17 cellular contexts compared by ENCODE assay signal in the genomic region with DNA sequence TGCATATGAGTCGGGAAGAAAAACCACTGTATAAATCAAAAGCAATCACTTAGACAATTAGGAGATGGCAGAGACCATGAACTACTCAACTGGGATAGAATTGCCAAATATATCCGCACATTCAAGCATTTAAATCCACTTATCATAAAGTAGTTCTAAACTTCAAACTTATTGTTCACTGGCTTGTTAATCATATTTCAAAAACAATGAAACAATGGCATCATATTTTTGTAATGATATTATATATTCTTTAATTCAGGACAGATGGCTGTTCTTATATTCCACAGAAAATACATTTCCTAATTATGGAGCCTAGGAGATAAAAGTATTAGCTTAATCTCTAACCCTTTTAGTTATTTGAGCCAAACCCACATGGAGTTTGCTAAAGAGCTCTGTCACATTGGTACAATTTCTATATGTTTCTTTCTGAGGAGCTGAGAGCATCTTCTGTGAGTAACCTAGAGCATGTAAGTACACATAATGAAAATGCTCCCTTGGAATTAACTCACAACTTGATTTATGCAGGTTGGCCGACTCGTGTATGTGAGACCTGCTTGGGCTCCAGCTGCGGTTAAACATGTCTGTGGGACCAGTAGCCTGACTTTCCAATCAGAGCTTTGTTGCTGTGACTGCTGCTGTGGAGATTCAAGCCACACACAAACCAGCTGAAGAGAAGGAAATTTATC.
DNase-seq lines count a peak whose midpoint lies in the region; ATAC-seq and TF ChIP-seq lines count a peak whose summit lies in the region.
"Had no signal": no experiment of that assay in that cellular context is flagged by ENCODE, and none has a peak within 500 bp of the region (broad histone marks: within the 10 kb centered on the region; RNA-seq: fewer than 3 reads in every experiment).

No MANE protein-coding gene starts in this region.

- H2AFZ ChIP-seq in neural cell (ENCODE audit: low read depth, low read length) = no peak overlapping the region
- H2AFZ ChIP-seq: GM23248 had no signal

- H3K9ac ChIP-seq in neural cell (ENCODE audit: low read length) = no peak overlapping the region
- H3K9ac ChIP-seq: GM23248 had no signal

- no peaks in the 10 kb centered on the region for H3K9me3 ChIP-seq in body of pancreas
- H3K9me3 ChIP-seq in neural cell (ENCODE audit: low read length) = no peaks in the 10 kb centered on the region
- H3K9me3 ChIP-seq: Caco-2 had no signal

- WGBS in body of pancreas, 2 donors = 51 to 59% methylated on average over 5 of the region's 5 CpGs

- H3K4me1 ChIP-seq in body of pancreas = peaks cover 3% of the 10 kb centered on the region
- H3K4me1 ChIP-seq: Caco-2 had no signal

- DNase-seq in NCI-H510A treated with DMSO at 0.1 percent for 48 hours (lab: John Stamatoyannopoulos, UW) = peak; percentile 91
- DNase-seq in NCI-H510A (lab: John Stamatoyannopoulos, UW) = no peak
- DNase-seq in NCI-H2227 (lab: John Stamatoyannopoulos, UW; ENCODE audit: unreplicated experiment) = peak; percentile 28
- DNase-seq in body of pancreas = peak in 1 of 4 donors; percentile 18
- DNase-seq in LoVo (ENCODE audit: low spot score) = no peak
- DNase-seq in stimulated activated CD8-positive, alpha-beta memory T cell treated with anti-CD3 and anti-CD28 coated beads, Interleukin-4, amount 100 ng/mL, for 48 hours = no peak
- DNase-seq in KBM-7 = no peak
- DNase-seq: C1 segment of cervical spinal cord, Caco-2, DND-41, GDM1, GM23248, KG1, NCI-H1092 treated with DMSO at 0.1 percent for 48 hours, NCI-H1694 treated with DMSO at 0.1 percent for 48 hours, T-helper 2 cell had no signal

- peak; percentile 38 for ATAC-seq in body of pancreas

- no peaks in the 10 kb centered on the region for H3F3A ChIP-seq in neural cell (ENCODE audit: insufficient read depth, low read length, poor library complexity, severe bottlenecking)

- intact Hi-C loops in body of pancreas (cut with DNase I) = no loop called here

- H3K36me3 ChIP-seq in body of pancreas (replicated peaks in 1 of 2; ENCODE audit: insufficient read depth in 1 of 2, low read depth in 2 of 2) = no peaks in the 10 kb centered on the region
- H3K36me3 ChIP-seq in neural cell (ENCODE audit: insufficient read depth, low read length) = no peaks in the 10 kb centered on the region

- TF ChIP-seq CTCF in body of pancreas (IDR thresholded peaks at IDR 0.05) (no peak), neural cell (IDR thresholded peaks at IDR 0.05; ENCODE audit: poor library complexity, severe bottlenecking) (no peak)

- no peaks in the 10 kb centered on the region for H4K20me1 ChIP-seq in neural cell (ENCODE audit: insufficient read depth)

- in situ Hi-C loops in KBM-7 (cut with MboI; ENCODE audit: low pct_unique_long_range_greater_than_20kb, low sequenced_read_pairs) = no loop called here

- no peak overlapping the region for H3K4me2 ChIP-seq in neural cell (ENCODE audit: low read length)

- H3K4me3 ChIP-seq in body of pancreas = no peak overlapping the region
- no peak overlapping the region for H3K4me3 ChIP-seq in neural cell (ENCODE audit: low read length)
- H3K4me3 ChIP-seq: GM23248 had no signal

- no peak for TF ChIP-seq EP300 in neural cell (conservative IDR thresholded peaks at IDR 0.05; ENCODE audit: poor library complexity, severe bottlenecking)

- no peak overlapping the region for H3K27ac ChIP-seq in body of pancreas
- peak overlapping the region; percentile 20 for H3K27ac ChIP-seq in neural cell (ENCODE audit: low read length)
- H3K27ac ChIP-seq: GM23248 had no signal

- no peak for TF ChIP-seq POLR2A in body of pancreas (IDR thresholded peaks at IDR 0.05)

- H3K79me2 ChIP-seq in neural cell (replicated peaks; ENCODE audit: insufficient read depth, low read length) = no peaks in the 10 kb centered on the region

- H3K9me2 ChIP-seq in neural cell (ENCODE audit: insufficient read depth, low read length) = no peaks in the 10 kb centered on the region

- no peak for TF ChIP-seq RAD21 in neural cell (conservative IDR thresholded peaks at IDR 0.05)

- H3K27me3 ChIP-seq in body of pancreas (no peaks in the 10 kb centered on the region), neural cell (ENCODE audit: insufficient read depth, low read depth, low read length) (no peaks in the 10 kb centered on the region)

TF ChIP-seq in neural cell, 6 proteins besides CTCF, POLR2A, EP300 and RAD21:
- TF ChIP-seq, protein P1, sequence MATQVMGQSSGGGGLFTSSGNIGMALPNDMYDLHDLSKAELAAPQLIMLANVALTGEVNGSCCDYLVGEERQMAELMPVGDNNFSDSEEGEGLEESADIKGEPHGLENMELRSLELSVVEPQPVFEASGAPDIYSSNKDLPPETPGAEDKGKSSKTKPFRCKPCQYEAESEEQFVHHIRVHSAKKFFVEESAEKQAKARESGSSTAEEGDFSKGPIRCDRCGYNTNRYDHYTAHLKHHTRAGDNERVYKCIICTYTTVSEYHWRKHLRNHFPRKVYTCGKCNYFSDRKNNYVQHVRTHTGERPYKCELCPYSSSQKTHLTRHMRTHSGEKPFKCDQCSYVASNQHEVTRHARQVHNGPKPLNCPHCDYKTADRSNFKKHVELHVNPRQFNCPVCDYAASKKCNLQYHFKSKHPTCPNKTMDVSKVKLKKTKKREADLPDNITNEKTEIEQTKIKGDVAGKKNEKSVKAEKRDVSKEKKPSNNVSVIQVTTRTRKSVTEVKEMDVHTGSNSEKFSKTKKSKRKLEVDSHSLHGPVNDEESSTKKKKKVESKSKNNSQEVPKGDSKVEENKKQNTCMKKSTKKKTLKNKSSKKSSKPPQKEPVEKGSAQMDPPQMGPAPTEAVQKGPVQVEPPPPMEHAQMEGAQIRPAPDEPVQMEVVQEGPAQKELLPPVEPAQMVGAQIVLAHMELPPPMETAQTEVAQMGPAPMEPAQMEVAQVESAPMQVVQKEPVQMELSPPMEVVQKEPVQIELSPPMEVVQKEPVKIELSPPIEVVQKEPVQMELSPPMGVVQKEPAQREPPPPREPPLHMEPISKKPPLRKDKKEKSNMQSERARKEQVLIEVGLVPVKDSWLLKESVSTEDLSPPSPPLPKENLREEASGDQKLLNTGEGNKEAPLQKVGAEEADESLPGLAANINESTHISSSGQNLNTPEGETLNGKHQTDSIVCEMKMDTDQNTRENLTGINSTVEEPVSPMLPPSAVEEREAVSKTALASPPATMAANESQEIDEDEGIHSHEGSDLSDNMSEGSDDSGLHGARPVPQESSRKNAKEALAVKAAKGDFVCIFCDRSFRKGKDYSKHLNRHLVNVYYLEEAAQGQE (IDR thresholded peaks at IDR 0.05; ENCODE audit: borderline replicate concordance) = no peak
- TF ChIP-seq MXI1 (conservative IDR thresholded peaks at IDR 0.05; ENCODE audit: poor library complexity, severe bottlenecking) (no peak), TAF1 (IDR thresholded peaks at IDR 0.05; ENCODE audit: low read depth) (no peak), POLR2AphosphoS5 (IDR thresholded peaks at IDR 0.05) (no peak), SMC3 (conservative IDR thresholded peaks at IDR 0.05; ENCODE audit: poor library complexity) (no peak), EZH2 (IDR thresholded peaks at IDR 0.05; ENCODE audit: borderline replicate concordance, insufficient read depth, low read length, poor library complexity, severe bottlenecking) (no peak)

Comparison
In these comparisons a context has a peak if more than half of its experiments do, and no peak if none do; other contexts are left out.
1. DNase-seq: peak in NCI-H510A treated with DMSO at 0.1 percent for 48 hours (single experiment) and NCI-H2227 (single experiment); none in NCI-H510A (single experiment), LoVo (single experiment), stimulated activated CD8-positive, alpha-beta memory T cell treated with anti-CD3 and anti-CD28 coated beads, Interleukin-4, amount 100 ng/mL, for 48 hours (single experiment) and KBM-7 (single experiment).